ENCODE assay signal across 1 cellular context in genomic region chr10:76191371-76191770, GRCh38.
TF ChIP-seq lines count a peak whose summit lies in the region.

No MANE protein-coding gene starts in this region.

TF ChIP-seq in GM23338, 12 proteins besides CTCF, POLR2A, EP300 and RAD21 (continued from another document):
- no peak for TF ChIP-seq ZNF462 (CRISPR knock-in tag; IDR thresholded peaks at IDR 0.05)
- no peak for TF ChIP-seq POLR2AphosphoS5 (IDR thresholded peaks at IDR 0.05; ENCODE audit: low read depth)
